ENCODE assay signal across 11 cellular contexts in genomic region chr7:26858735-26859134, GRCh38. TPM values are rescaled to one million over a fixed set of nuclear protein-coding genes. Genes with fewer than 3 reads are reported as not detected.
DNase-seq lines count a peak whose midpoint lies in the region; ATAC-seq and TF ChIP-seq lines count a peak whose summit lies in the region.
"Had no signal": no experiment of that assay in that cellular context is flagged by ENCODE, and none has a peak within 500 bp of the region (broad histone marks: within the 10 kb centered on the region; RNA-seq: fewer than 3 reads in every experiment).

No MANE protein-coding gene starts in this region.

- DNase-seq in MCF 10A (ENCODE audit: unreplicated experiment) (peak; percentile 66), left colon (peak in 1 of 2 donors; percentile 18), spleen (no peak), HUDEP-2 (lab: John Stamatoyannopoulos, UW; ENCODE audit: unreplicated experiment in 76 of 76) (no peak)
- DNase-seq in activated T-cell treated with anti-CD3 and anti-CD28 coated beads, Interleukin-2, amount 50 U/mL, for 72 hours, result no peak
- DNase-seq: activated naive CD4-positive, alpha-beta T cell treated with anti-CD3 and anti-CD28 coated beads for 36 hours; NCI-H2107; stimulated activated CD4-positive, alpha-beta T cell treated with anti-CD3 and anti-CD28 coated beads, Interleukin-2, amount 100 ng/mL, for 24 hours had no signal

- intact Hi-C loops in MCF 10A (cut with micrococcal nuclease) (loop anchor here (1.0 kb wide), 1 partner anchor 240 kb away; no protein-coding TSS in a partner anchor), left colon (cut with DNase I, micrococcal nuclease) (loop anchor here in 1 of 2 donors (5.0 to 10.0 kb wide), 2 partner anchors 284 to 484 kb away; partner anchors contain the start of gene HOXA5), spleen (cut with DNase I; ENCODE audit: low total_unique reads) (loop anchor here (10.0 kb wide), 1 partner anchor 236 kb away; the partner anchor contains the start of gene HOXA1)

- H3K4me1 Mint-ChIP-seq in MCF 10A (ENCODE audit: insufficient read depth, unreplicated experiment), result peaks cover 30% of the 10 kb centered on the region
- H3K4me1 Mint-ChIP-seq in activated T-cell treated with anti-CD3 and anti-CD28 coated beads, Interleukin-2, amount 50 U/mL, for 72 hours (ENCODE audit: low read depth), result peaks cover 18% of the 10 kb centered on the region

- BruUV-seq in MCF 10A (replicated peaks; lab: Mats Ljungman, UMichigan), result no TSS peak

- H3K4me3 ChIP-seq in HEK293 (ENCODE audit: low read depth, low read length) (no peak overlapping the region), spleen (no peak overlapping the region)

- H3K27ac Mint-ChIP-seq in MCF 10A (ENCODE audit: low read depth, unreplicated experiment), result peak overlapping the region; percentile 96
- H3K27ac Mint-ChIP-seq in activated T-cell treated with anti-CD3 and anti-CD28 coated beads, Interleukin-2, amount 50 U/mL, for 72 hours, result no peak overlapping the region
- H3K27ac Mint-ChIP-seq: activated naive CD4-positive, alpha-beta T cell treated with anti-CD3 and anti-CD28 coated beads for 36 hours had no signal

- ATAC-seq in left colon (peak; percentile 44), GM21723 (IDR thresholded peaks at IDR 0.05; ENCODE audit: unreplicated experiment) (no peak), HG03280 (IDR thresholded peaks at IDR 0.05; ENCODE audit: unreplicated experiment) (no peak)
- no peak for ATAC-seq in activated T-cell treated with anti-CD3 and anti-CD28 coated beads, Interleukin-2, amount 50 U/mL, for 72 hours (replicated peaks in 1 of 2)

- H3K27me3 ChIP-seq in spleen (replicated peaks in 1 of 7), result no peaks in the 10 kb centered on the region

- H3K27ac ChIP-seq in HEK293 (ENCODE audit: extremely low read depth, low read depth, low read length) (peak overlapping the region; percentile 98), spleen (peak overlapping the region in 6 of 8 donors; percentile 71 to 81 (median 74))

- peaks cover 4% of the 10 kb centered on the region for H3K36me3 Mint-ChIP-seq in MCF 10A (ENCODE audit: insufficient read depth, unreplicated experiment)
- H3K36me3 Mint-ChIP-seq in activated T-cell treated with anti-CD3 and anti-CD28 coated beads, Interleukin-2, amount 50 U/mL, for 72 hours (ENCODE audit: insufficient read depth in 2 of 2), result no peaks in the 10 kb centered on the region

- H3K4me1 ChIP-seq in HEK293 (ENCODE audit: control insufficient read depth, insufficient read depth, low read length) (peaks cover 54% of the 10 kb centered on the region), spleen (peaks cover 6 to 100% (median 64%) of the 10 kb centered on the region in 6 donors)

- H3K9me3 ChIP-seq in HEK293 (ENCODE audit: control insufficient read depth, insufficient read depth, low read depth, low read length) (no peaks in the 10 kb centered on the region), spleen (no peaks in the 10 kb centered on the region)

- no peaks in the 10 kb centered on the region for H3K9me3 Mint-ChIP-seq in MCF 10A (ENCODE audit: unreplicated experiment)
- no peaks in the 10 kb centered on the region for H3K9me3 Mint-ChIP-seq in activated T-cell treated with anti-CD3 and anti-CD28 coated beads, Interleukin-2, amount 50 U/mL, for 72 hours
- H3K9me3 Mint-ChIP-seq: activated naive CD4-positive, alpha-beta T cell treated with anti-CD3 and anti-CD28 coated beads for 36 hours had no signal

- TF ChIP-seq CTCF in HEK293 (tag by site-specific recombination; IDR thresholded peaks at IDR 0.05) (no peak), MCF 10A (IDR thresholded peaks at IDR 0.05; ENCODE audit: unreplicated experiment) (no peak), spleen (IDR thresholded peaks at IDR 0.05 in 8 of 11, conservative IDR thresholded peaks at IDR 0.05 in 3 of 11) (no peak)

- no peak for TF ChIP-seq POLR2A in spleen (IDR thresholded peaks at IDR 0.05)

- peak overlapping the region; percentile 76 for H3K4me3 Mint-ChIP-seq in MCF 10A (ENCODE audit: unreplicated experiment)
- H3K4me3 Mint-ChIP-seq in activated T-cell treated with anti-CD3 and anti-CD28 coated beads, Interleukin-2, amount 50 U/mL, for 72 hours, result no peak overlapping the region
- H3K4me3 Mint-ChIP-seq: activated naive CD4-positive, alpha-beta T cell treated with anti-CD3 and anti-CD28 coated beads for 36 hours had no signal

- CTCF ChIA-PET in HEK293 (lab: Yijun Ruan, JAX), result interaction anchor here (0.7 to 1.4 kb wide), 4 partner anchors 225 to 962 kb away, joined by 3 read pairs; no protein-coding TSS in a partner anchor
- CTCF ChIA-PET in MCF 10A (lab: Yijun Ruan, JAX), result interaction anchor here (0.6 to 9.7 kb wide), 17 partner anchors 12 to 1940 kb away, joined by 3 to 198 read pairs (median 6); partner anchors contain the start of genes HOXA1 and HOXA5

- H3K27me3 Mint-ChIP-seq in MCF 10A (ENCODE audit: insufficient read depth, unreplicated experiment), result no peaks in the 10 kb centered on the region
- peaks cover 74% of the 10 kb centered on the region for H3K27me3 Mint-ChIP-seq in activated T-cell treated with anti-CD3 and anti-CD28 coated beads, Interleukin-2, amount 50 U/mL, for 72 hours (ENCODE audit: low read depth)

- WGBS in spleen, 5 donors, result 76 to 79% (median 78%) methylated on average over 3 of the region's 3 CpGs

- POLR2A ChIA-PET in HEK293 (lab: Yijun Ruan, JAX), result no interaction called here
- POLR2A ChIA-PET in MCF 10A (lab: Yijun Ruan, JAX), result interaction anchor here (0.7 to 10.2 kb wide), 13 partner anchors 54 to 654 kb away, joined by 3 to 663 read pairs (median 12); partner anchors contain the start of genes HOXA1, HOXA2 and HOXA5

- H3K36me3 ChIP-seq in HEK293 (ENCODE audit: control insufficient read depth in 2 of 2, insufficient read depth in 1 of 2, low read length in 2 of 2), result no peaks in the 10 kb centered on the region
- H3K36me3 ChIP-seq in spleen, result peaks cover 0 to under 1% (median 0%) of the 10 kb centered on the region in 6 donors

TF ChIP-seq in HEK293, 187 proteins besides CTCF, POLR2A, EP300 and RAD21:
- peak; percentile 24; the same call in 1 of the 2 replicates for TF ChIP-seq ZBTB8A (tag by site-specific recombination; IDR thresholded peaks at IDR 0.05)
- TF ChIP-seq ZNF335 (tag by site-specific recombination; conservative IDR thresholded peaks at IDR 0.05), result no peak
- TF ChIP-seq ZNF341 (tag by site-specific recombination; IDR thresholded peaks at IDR 0.05; ENCODE audit: low read depth), result peak; percentile 54

RNA-seq across cellular contexts. Expression of gene SKAP2, which starts 5.7 kb away (rescaled TPM):
- total RNA-seq in MCF 10A (2022), result 24.8 and 27.5 TPM in 2 replicates
- 10 to 100 TPM; 39.3 to 46.6 TPM for total RNA-seq in left colon
- total RNA-seq in spleen, result 10 to 100 TPM; 58.4 to 87.2 (median 65.6) TPM
- polyA plus RNA-seq in spleen, result 10 to 100 TPM; 14.8 to 29.9 (median 25.2) TPM
- 10 to 100 TPM in 1 of 2 donors, 1 to 10 TPM in 1; 9.7 to 22.4 TPM for total RNA-seq in activated T-cell treated with anti-CD3 and anti-CD28 coated beads, Interleukin-2, amount 50 U/mL, for 72 hours
